ENCODE assay signal across 28 cellular contexts in genomic region chr17:79356839-79357447, GRCh38.
"Had no signal": no experiment of that assay in that cellular context is flagged by ENCODE, and none has a peak within 500 bp of the region (broad histone marks: within the 10 kb centered on the region; RNA-seq: fewer than 3 reads in every experiment).

No MANE protein-coding gene starts in this region.

- ATAC-seq: effector memory CD8-positive, alpha-beta T cell; mucosa of descending colon; psoas muscle; right cardiac atrium; stimulated activated effector memory CD8-positive, alpha-beta T cell treated with anti-CD3 and anti-CD28 coated beads, Interleukin-12 subunit alpha, Interleukin-12 subunit beta, amount 100 ng/mL, for 72 hours had no signal

- H3K36me3 Mint-ChIP-seq: immature natural killer cell; mesothelial cell of epicardium; neural progenitor cell; stimulated activated effector memory CD8-positive, alpha-beta T cell treated with anti-CD3 and anti-CD28 coated beads, Interleukin-12 subunit alpha, Interleukin-12 subunit beta, amount 100 ng/mL, for 72 hours; type B pancreatic cell had no signal

- H3K36me3 ChIP-seq: esophagus squamous epithelium, neural progenitor cell, ovary, sigmoid colon, stomach, tibial artery, uterus had no signal

- H3K4me3 Mint-ChIP-seq: effector memory CD8-positive, alpha-beta T cell; immature natural killer cell; mesothelial cell of epicardium; naive B cell; nephron; neural progenitor cell; stimulated activated effector memory CD8-positive, alpha-beta T cell treated with anti-CD3 and anti-CD28 coated beads, Interleukin-12 subunit alpha, Interleukin-12 subunit beta, amount 100 ng/mL, for 72 hours; type B pancreatic cell had no signal

- H3K27me3 ChIP-seq: neural progenitor cell, ovary, uterus had no signal

- DNase-seq: cortex of kidney; effector memory CD8-positive, alpha-beta T cell; erythroblast; esophagus squamous epithelium; hypothalamus; immature natural killer cell; islet precursor cell; mesenchymal stem cell; naive B cell; nucleus accumbens; ovary; right cardiac atrium; sigmoid colon; stimulated activated CD4-positive, alpha-beta T cell treated with anti-CD3 and anti-CD28 coated beads, Interleukin-2, amount 100 ng/mL, for 24 hours; stimulated activated CD4-positive, alpha-beta T cell treated with anti-CD3 and anti-CD28 coated beads, Interleukin-4, amount 100 ng/mL, for 24 hours; stimulated activated naive CD4-positive, alpha-beta T cell treated with Interleukin-2 at 50 U/mL for 16 hours; stomach; tibial artery; uterus had no signal

- H3K27ac ChIP-seq: neural progenitor cell, ovary, psoas muscle, sigmoid colon, stomach, tibial artery, uterus had no signal

- H3K27ac Mint-ChIP-seq: effector memory CD8-positive, alpha-beta T cell; mesothelial cell of epicardium; naive B cell; nephron; neural progenitor cell; stimulated activated effector memory CD8-positive, alpha-beta T cell treated with anti-CD3 and anti-CD28 coated beads, Interleukin-12 subunit alpha, Interleukin-12 subunit beta, amount 100 ng/mL, for 72 hours; type B pancreatic cell had no signal

- H3K9me3 ChIP-seq: esophagus squamous epithelium, mucosa of descending colon, ovary, psoas muscle, sigmoid colon, tibial artery, uterus had no signal

- FAIRE-seq: endometrium, frontal cortex had no signal

- H3K4me1 Mint-ChIP-seq: immature natural killer cell; mesothelial cell of epicardium; nephron; neural progenitor cell; stimulated activated effector memory CD8-positive, alpha-beta T cell treated with anti-CD3 and anti-CD28 coated beads, Interleukin-12 subunit alpha, Interleukin-12 subunit beta, amount 100 ng/mL, for 72 hours had no signal

- H3K4me1 ChIP-seq: neural progenitor cell, psoas muscle, stomach, tibial artery, uterus had no signal

- H3K9me3 Mint-ChIP-seq: effector memory CD8-positive, alpha-beta T cell; immature natural killer cell; mesothelial cell of epicardium; neural progenitor cell; stimulated activated effector memory CD8-positive, alpha-beta T cell treated with anti-CD3 and anti-CD28 coated beads, Interleukin-12 subunit alpha, Interleukin-12 subunit beta, amount 100 ng/mL, for 72 hours; type B pancreatic cell had no signal

- H3K4me3 ChIP-seq: esophagus squamous epithelium, mucosa of descending colon, neural progenitor cell, ovary, psoas muscle, sigmoid colon, stomach, tibial artery, uterus had no signal
